ENCODE assay signal across 1 cellular context in genomic region chr11:47485112-47485511, GRCh38.
A peak's percentile ranks its signal among the peaks of the same experiment; 100 is the strongest.
TF ChIP-seq lines count a peak whose summit lies in the region.

No MANE protein-coding gene starts in this region.

TF ChIP-seq in K562, 482 proteins besides CTCF, POLR2A, EP300 and RAD21:
- TF ChIP-seq CEBPB (tag; IDR thresholded peaks at IDR 0.05) (peak; percentile 73), JUND (IDR thresholded peaks at IDR 0.05; ENCODE audit: borderline replicate concordance, low read depth, low read length) (no peak), JUND (tag; IDR thresholded peaks at IDR 0.05; ENCODE audit: borderline replicate concordance, low read depth, low read length) (no peak), CEBPG (CRISPR knock-in tag; IDR thresholded peaks at IDR 0.05) (no peak), CEBPG (tag; conservative IDR thresholded peaks at IDR 0.05 in 1 of 2, IDR thresholded peaks at IDR 0.05 in 1 of 2) (peak in 1 of 2 experiments; percentile 62; a peak in 1 of 4 replicates)
